11 cellular contexts compared by ENCODE assay signal in the genomic region with DNA sequence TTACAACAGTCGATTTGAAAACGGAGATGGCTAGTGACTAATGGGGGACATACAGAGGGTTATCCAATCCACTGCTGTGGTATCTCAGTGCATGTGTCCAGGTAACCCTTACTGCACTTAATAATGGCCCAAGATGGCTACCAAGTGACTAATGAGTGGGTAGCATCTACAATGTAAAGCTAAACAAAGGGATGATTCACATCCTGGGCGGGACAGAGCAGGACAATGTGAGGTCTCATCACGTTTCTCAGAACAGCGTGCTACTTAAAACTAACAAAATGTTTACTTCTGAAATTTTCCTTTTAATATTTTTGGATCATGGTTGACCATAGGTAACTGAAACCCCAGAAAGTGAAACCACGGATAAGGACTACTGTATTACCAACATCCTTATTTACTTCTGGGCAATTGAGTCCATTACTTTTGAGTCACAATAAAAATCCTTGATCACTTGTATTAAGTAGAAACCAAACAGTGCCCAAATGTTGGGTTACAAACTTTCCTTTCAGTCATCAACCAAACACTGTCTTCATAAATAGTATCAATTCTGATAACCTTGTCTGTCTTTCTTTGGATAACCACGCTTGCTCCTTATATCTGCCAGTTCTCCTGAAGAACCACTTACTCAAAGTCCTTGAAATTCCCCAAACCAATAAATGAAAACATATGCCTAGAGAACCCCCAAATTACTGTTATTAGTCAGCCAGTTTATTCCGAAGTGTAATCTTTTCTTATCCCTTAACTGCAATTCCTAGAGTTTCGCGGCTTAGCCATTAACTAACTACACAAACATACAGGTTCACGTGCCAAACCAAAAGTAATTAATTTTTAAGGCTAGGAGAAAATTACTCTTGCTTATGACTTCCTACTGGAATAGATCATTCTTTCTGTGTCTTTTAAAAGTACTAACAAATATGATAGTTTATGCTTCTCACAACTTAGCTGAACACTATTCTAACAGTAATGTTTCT. TPM values are rescaled to one million over a fixed set of nuclear protein-coding genes. Genes with fewer than 3 reads are reported as not detected.
DNase-seq lines count a peak whose midpoint lies in the region; ATAC-seq, FAIRE-seq and TF ChIP-seq lines count a peak whose summit lies in the region.
"Had no signal": no experiment of that assay in that cellular context is flagged by ENCODE, and none has a peak within 500 bp of the region (broad histone marks: within the 10 kb centered on the region; RNA-seq: fewer than 3 reads in every experiment).

No MANE protein-coding gene starts in this region.

- no peak overlapping the region for H3K9ac ChIP-seq in kidney (ENCODE audit: low read length in 2 of 2)

- H3K4me3 ChIP-seq in kidney (ENCODE audit: low read length in 2 of 2): no peak overlapping the region

- H3K4me3 Mint-ChIP-seq in CD14-positive monocyte: no peak overlapping the region
- H3K4me3 Mint-ChIP-seq: neural crest cell had no signal

- H3K9me3 ChIP-seq in kidney (ENCODE audit: control insufficient read depth in 1 of 2, low read length in 2 of 2): no peaks in the 10 kb centered on the region

- peaks cover 0 to 3% of the 10 kb centered on the region in 2 donors for H3K36me3 ChIP-seq in kidney (ENCODE audit: control insufficient read depth in 1 of 2, insufficient read depth in 2 of 2, low read length in 2 of 2)

- POLR2A ChIA-PET in HEK293T (lab: Yijun Ruan, JAX): no interaction called here

- peaks cover 0 to 7% (median 0%) of the 10 kb centered on the region in 7 donors for H3K9me3 Mint-ChIP-seq in CD14-positive monocyte

- CTCF ChIA-PET in HEK293T (lab: Yijun Ruan, JAX): interaction anchor here (0.6 kb wide), 1 partner anchor 1035 kb away, joined by 4 read pairs; no protein-coding TSS in a partner anchor

- H3K4me1 ChIP-seq in kidney (ENCODE audit: control insufficient read depth in 1 of 2, insufficient read depth in 1 of 2, low read depth in 1 of 2, low read length in 2 of 2): peaks cover 7 to 40% of the 10 kb centered on the region in 2 donors

- TF ChIP-seq CTCF in CD14-positive monocyte (IDR thresholded peaks at IDR 0.05) (no peak), kidney (IDR thresholded peaks at IDR 0.05; ENCODE audit: borderline replicate concordance, extremely low read depth, insufficient read depth) (no peak)

- DNase-seq in CD14-positive monocyte (ENCODE audit: low spot score) (peak; percentile 54), HS-5 (ENCODE audit: low read depth) (peak; percentile 72), kidney (no peak), HEK293T (ENCODE audit: extremely low spot score) (no peak), GF-D8 (lab: John Stamatoyannopoulos, UW) (no peak), NCI-H1694 treated with DMSO at 0.1 percent for 48 hours (lab: John Stamatoyannopoulos, UW) (no peak)
- DNase-seq: amniotic stem cell had no signal

- H3K27me3 Mint-ChIP-seq in CD14-positive monocyte (ENCODE audit: low read depth in 3 of 3): no peaks in the 10 kb centered on the region

- no peak for ATAC-seq in GM18498 (IDR thresholded peaks at IDR 0.05; ENCODE audit: unreplicated experiment)

- peak; percentile 15 for FAIRE-seq in kidney (lab: Jason Lieb, UNC)
- FAIRE-seq: D721Med had no signal

- intact Hi-C loops in CD14-positive monocyte (cut with micrococcal nuclease): no loop called here
- intact Hi-C loops in kidney (cut with DNase I): no loop called here

- H3K4me1 Mint-ChIP-seq in CD14-positive monocyte: peaks cover 20% of the 10 kb centered on the region

- H3K36me3 Mint-ChIP-seq in CD14-positive monocyte: peaks cover 51 to 52% of the 10 kb centered on the region in 2 donors

- H3K27ac ChIP-seq in angular gyrus (ENCODE audit: low read depth, low read length) (peak overlapping the region; percentile 24), kidney (ENCODE audit: low read depth in 2 of 2, low read length in 2 of 2) (no peak overlapping the region)

- H3K27ac Mint-ChIP-seq in CD14-positive monocyte: peak overlapping the region in 2 of 7 donors; percentile 17 to 40

TF ChIP-seq in HEK293T, 16 proteins besides CTCF, POLR2A, EP300 and RAD21:
- TF ChIP-seq TARDBP (IDR thresholded peaks at IDR 0.05) (no peak), ZNF384 (IDR thresholded peaks at IDR 0.05) (no peak), LEF1 (IDR thresholded peaks at IDR 0.05; ENCODE audit: borderline replicate concordance) (no peak)

RNA-seq across cellular contexts. Expression of gene ELL2, which starts 59.7 kb away (rescaled TPM):
- 1 to 10 TPM; 3.1 to 5.8 TPM for polyA plus RNA-seq in CD14-positive monocyte
- total RNA-seq in kidney: 37.2 TPM
- 10.1 TPM for polyA plus RNA-seq in kidney (ENCODE audit: insufficient read depth, low read depth, low replicate concordance)

Comparison
In these comparisons a context has a peak if more than half of its experiments do, and no peak if none do; other contexts are left out.
1. DNase-seq: peak in CD14-positive monocyte (single experiment) and HS-5 (single experiment); none in kidney (single experiment), HEK293T (single experiment), GF-D8 (single experiment) and NCI-H1694 treated with DMSO at 0.1 percent for 48 hours (single experiment).